Comparison of ENCODE assay signal across 1 cellular context in genomic region chr1:217275617-217276398, GRCh38.
TF ChIP-seq lines count a peak whose summit lies in the region.

No MANE protein-coding gene starts in this region.

TF ChIP-seq in SK-N-SH treated with all-trans-retinoic acid at 6 μM for 48 hours, 23 proteins besides CTCF, POLR2A, EP300 and RAD21 (continued from another document):
- TF ChIP-seq CREB5 (CRISPR knock-in tag; IDR thresholded peaks at IDR 0.05; ENCODE audit: low read depth) (no peak), POU6F1 (CRISPR knock-in tag; IDR thresholded peaks at IDR 0.05; ENCODE audit: borderline replicate concordance, low read depth) (peak; percentile 88; the same call in 1 of the 2 replicates), ZC3H10 (CRISPR knock-in tag; IDR thresholded peaks at IDR 0.05) (peak; percentile 94), BACH2 (CRISPR knock-in tag; IDR thresholded peaks at IDR 0.05; ENCODE audit: borderline replicate concordance) (peak; percentile 75; the same call in 1 of the 2 replicates), ZNF70 (CRISPR knock-in tag; IDR thresholded peaks at IDR 0.05) (no peak), ZNF8 (CRISPR knock-in tag; IDR thresholded peaks at IDR 0.05) (no peak), ESRRG (CRISPR knock-in tag; IDR thresholded peaks at IDR 0.05) (no peak), PATZ1 (CRISPR knock-in tag; IDR thresholded peaks at IDR 0.05; ENCODE audit: borderline replicate concordance) (no peak)
